15 cellular contexts compared by ENCODE assay signal in the genomic region with DNA sequence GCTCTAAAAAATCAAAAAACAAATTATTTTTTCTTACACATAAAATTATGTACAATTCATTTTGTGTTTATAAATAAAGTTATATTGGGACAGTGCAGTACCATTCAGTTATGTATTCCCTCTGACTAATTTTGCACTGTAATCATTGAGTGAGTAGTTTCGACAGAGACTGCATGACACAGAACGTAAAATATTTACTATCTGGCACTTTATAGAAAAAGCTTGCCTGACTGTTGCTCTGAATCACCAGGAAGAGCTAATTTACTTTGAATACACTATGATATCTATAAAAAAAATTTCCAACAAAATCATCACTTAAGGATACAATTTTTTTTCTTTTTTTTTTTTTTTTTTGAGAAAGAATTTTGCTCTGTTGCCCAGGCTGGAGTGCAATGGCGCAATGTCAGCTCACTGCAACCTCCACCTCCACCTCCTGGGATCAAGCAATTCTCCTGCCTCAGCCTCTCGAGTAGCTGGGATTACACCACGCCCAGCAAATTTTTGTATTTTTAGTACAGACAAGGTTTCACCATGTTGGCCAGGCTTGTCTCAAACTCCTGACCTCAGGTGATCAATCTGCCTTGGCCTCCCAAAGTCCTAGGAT. TPM values are rescaled to one million over a fixed set of nuclear protein-coding genes. Genes with fewer than 3 reads are reported as not detected.
DNase-seq lines count a peak whose midpoint lies in the region; ATAC-seq, FAIRE-seq and TF ChIP-seq lines count a peak whose summit lies in the region.
"Had no signal": no experiment of that assay in that cellular context is flagged by ENCODE, and none has a peak within 500 bp of the region (broad histone marks: within the 10 kb centered on the region; RNA-seq: fewer than 3 reads in every experiment).

No MANE protein-coding gene starts in this region.

- H3K36me3 ChIP-seq in astrocyte (ENCODE audit: insufficient read depth, low read length) (no peaks in the 10 kb centered on the region), vagina (no peaks in the 10 kb centered on the region)
- H3K36me3 ChIP-seq: ascending aorta had no signal

- H3K9me3 ChIP-seq in astrocyte (ENCODE audit: insufficient read depth, low read depth, low read length) (no peaks in the 10 kb centered on the region), vagina (no peaks in the 10 kb centered on the region)
- H3K9me3 ChIP-seq: ascending aorta had no signal

- H3K27me3 Mint-ChIP-seq in astrocyte (ENCODE audit: low read depth, unreplicated experiment) = no peaks in the 10 kb centered on the region

- H3K79me2 ChIP-seq in astrocyte (ENCODE audit: insufficient read depth, low read length) = no peaks in the 10 kb centered on the region
- H3K79me2 ChIP-seq: parathyroid adenoma had no signal

- H3K27me3 ChIP-seq in astrocyte (ENCODE audit: insufficient read depth, low read length) (no peaks in the 10 kb centered on the region), vagina (no peaks in the 10 kb centered on the region)
- H3K27me3 ChIP-seq: ascending aorta had no signal

- TF ChIP-seq CTCF in AG09309 (IDR thresholded peaks at IDR 0.05; ENCODE audit: control insufficient read depth, insufficient read depth, low read depth, low read length, missing control alignments) = no peak
- no peak for TF ChIP-seq CTCF in astrocyte (IDR thresholded peaks at IDR 0.05; ENCODE audit: insufficient read depth, low read depth, low read length)
- no peak for TF ChIP-seq CTCF in vagina (IDR thresholded peaks at IDR 0.05)

- H3K4me3 Mint-ChIP-seq in astrocyte (ENCODE audit: unreplicated experiment) = no peak overlapping the region
- H3K4me3 Mint-ChIP-seq: activated T-helper 1 cell treated with anti-CD3 and anti-CD28 coated beads, Interleukin-12 subunit alpha, Interleukin-12 subunit beta, Interleukin-2, Interleukin-4 antibody, amounts not matched to agents 30 ng/mL and 10 ng/mL and 1 ng/mL, durations not matched to agents 14 hours and 24 hours and 36 hours had no signal

- no peak overlapping the region for H3K27ac Mint-ChIP-seq in astrocyte (ENCODE audit: unreplicated experiment)
- H3K27ac Mint-ChIP-seq: activated T-helper 1 cell treated with anti-CD3 and anti-CD28 coated beads, Interleukin-12 subunit alpha, Interleukin-12 subunit beta, Interleukin-2, Interleukin-4 antibody, amounts not matched to agents 30 ng/mL and 10 ng/mL and 1 ng/mL, durations not matched to agents 14 hours and 24 hours and 36 hours had no signal

- intact Hi-C loops in vagina (cut with DNase I) (no loop called here), Right ventricle myocardium superior (cut with DNase I) (no loop called here)

- H3K9me3 Mint-ChIP-seq in astrocyte (ENCODE audit: unreplicated experiment) = no peaks in the 10 kb centered on the region
- H3K9me3 Mint-ChIP-seq: activated T-helper 1 cell treated with anti-CD3 and anti-CD28 coated beads, Interleukin-12 subunit alpha, Interleukin-12 subunit beta, Interleukin-2, Interleukin-4 antibody, amounts not matched to agents 30 ng/mL and 10 ng/mL and 1 ng/mL, durations not matched to agents 14 hours and 24 hours and 36 hours had no signal

- H2AFZ ChIP-seq in astrocyte (ENCODE audit: low read depth, low read length) = no peak overlapping the region
- H2AFZ ChIP-seq: parathyroid adenoma had no signal

- no peak overlapping the region for H3K9ac ChIP-seq in astrocyte (ENCODE audit: low read length)
- H3K9ac ChIP-seq: parathyroid adenoma had no signal

- H3K4me1 ChIP-seq in astrocyte (ENCODE audit: insufficient read depth, low read length) (no peaks in the 10 kb centered on the region), vagina (no peaks in the 10 kb centered on the region)
- H3K4me1 ChIP-seq: ascending aorta, parathyroid adenoma had no signal

- FAIRE-seq in astrocyte (lab: Jason Lieb, UNC) = no peak
- FAIRE-seq: endometrium, GM18507 had no signal

- no peaks in the 10 kb centered on the region for H4K20me1 ChIP-seq in astrocyte (ENCODE audit: insufficient read depth, low read length)

- no peaks in the 10 kb centered on the region for H3K4me1 Mint-ChIP-seq in astrocyte (ENCODE audit: low read depth, unreplicated experiment)

- H3K36me3 Mint-ChIP-seq in astrocyte (ENCODE audit: low read depth, unreplicated experiment) = no peaks in the 10 kb centered on the region

- TF ChIP-seq POLR2A in vagina (IDR thresholded peaks at IDR 0.05) = no peak

- DNase-seq in AG09309 (ENCODE audit: low read depth) = peak; percentile 94
- DNase-seq in LHCN-M2 (ENCODE audit: low read depth) = peak; percentile 87
- peak; percentile 82 for DNase-seq in astrocyte (ENCODE audit: low read depth)
- peak; percentile 94 for DNase-seq in iris pigment epithelial cell (ENCODE audit: low read depth)
- DNase-seq in vagina (ENCODE audit: extremely low spot score in 2 of 2) = no peak
- no peak for DNase-seq in Right ventricle myocardium superior
- DNase-seq in NCI-H345 (lab: John Stamatoyannopoulos, UW) = no peak
- DNase-seq: activated CD4-positive, alpha-beta T cell treated with anti-CD3 and anti-CD28 coated beads, Interleukin-2, amount 50 U/mL, for 1 hour had no signal

- H3K4me2 ChIP-seq in astrocyte (ENCODE audit: low read length) = no peak overlapping the region

- no peak overlapping the region for H3K27ac ChIP-seq in astrocyte (ENCODE audit: low read depth, low read length)
- no peak overlapping the region for H3K27ac ChIP-seq in vagina
- H3K27ac ChIP-seq: ascending aorta, C4-2B, parathyroid adenoma had no signal

- ATAC-seq in GM21526 (IDR thresholded peaks at IDR 0.05; ENCODE audit: low FRiP score, unreplicated experiment) (no peak), Right ventricle myocardium superior (ENCODE audit: poor library complexity) (no peak)

- H3K4me3 ChIP-seq in AG09309 (ENCODE audit: control insufficient read depth, low read depth, low read length) = no peak overlapping the region
- no peak overlapping the region for H3K4me3 ChIP-seq in astrocyte (ENCODE audit: insufficient read depth, low read depth, low read length)
- no peak overlapping the region for H3K4me3 ChIP-seq in vagina
- H3K4me3 ChIP-seq: ascending aorta had no signal

RNA-seq across cellular contexts. Expression of gene KHDC1L, which starts 11.0 kb away (rescaled TPM):
- total RNA-seq in LHCN-M2 (2014; rRNA removed) (not detected in 2 replicates), astrocyte (not detected in 2 replicates), vagina (not detected), Right ventricle myocardium superior (not detected)
- 0.21 TPM for polyA plus RNA-seq in LHCN-M2 (2012)
- total RNA-seq: activated T-helper 1 cell treated with anti-CD3 and anti-CD28 coated beads, Interleukin-12 subunit alpha, Interleukin-12 subunit beta, Interleukin-2, Interleukin-4 antibody, amounts not matched to agents 30 ng/mL and 10 ng/mL and 1 ng/mL, durations not matched to agents 14 hours and 24 hours and 36 hours; ascending aorta had no signal

RNA-seq across cellular contexts. Expression of gene KHDC1, which starts 26.7 kb away (rescaled TPM):
- total RNA-seq in LHCN-M2 (2014; rRNA removed) (3.1 and 4.8 TPM in 2 replicates), astrocyte (2.5 and 2.9 TPM in 2 replicates), vagina (0.98 TPM), Right ventricle myocardium superior (2.0 TPM)
- 5.9 TPM for polyA plus RNA-seq in LHCN-M2 (2012)

Comparison
In these comparisons a context has a peak if more than half of its experiments do, and no peak if none do; other contexts are left out.
1. DNase-seq: peak in AG09309 (single experiment), LHCN-M2 (single experiment), astrocyte (single experiment) and iris pigment epithelial cell (single experiment); none in vagina (0 of 2), Right ventricle myocardium superior (single experiment) and NCI-H345 (single experiment).